8 cellular contexts compared by ENCODE assay signal in the genomic region with DNA sequence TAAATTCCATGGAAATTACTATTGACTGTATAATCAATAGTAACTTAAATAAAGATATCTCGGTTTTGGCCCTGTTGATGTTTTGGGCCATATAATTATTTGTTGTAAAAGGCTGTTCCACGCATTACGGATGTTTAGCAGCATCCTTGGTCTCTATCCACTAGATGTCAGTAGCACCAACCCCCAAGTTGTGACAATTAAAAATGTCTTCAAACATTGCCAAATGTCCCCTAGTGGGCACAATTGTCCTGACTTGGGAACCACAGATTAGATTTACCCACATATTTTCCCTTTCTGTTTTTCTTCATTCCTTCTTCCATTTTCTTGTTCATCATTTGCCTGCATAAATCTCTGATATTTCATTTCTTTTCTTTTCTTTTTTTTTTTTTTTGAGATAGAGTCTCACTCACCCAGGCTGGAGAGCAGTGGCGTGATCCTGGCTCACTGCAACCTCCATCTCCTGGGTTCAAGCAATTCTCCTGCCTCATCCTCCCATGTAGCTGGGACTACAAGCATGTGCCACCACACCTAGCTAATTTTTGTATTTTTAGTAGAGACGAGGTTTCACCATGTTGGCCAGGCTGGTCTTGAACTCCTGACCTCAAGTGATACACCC. TPM values are rescaled to one million over a fixed set of nuclear protein-coding genes. Genes with fewer than 3 reads are reported as not detected.
A peak's percentile ranks its signal among the peaks of the same experiment; 100 is the strongest.
DNase-seq lines count a peak whose midpoint lies in the region; ATAC-seq and TF ChIP-seq lines count a peak whose summit lies in the region.

No MANE protein-coding gene starts in this region.

- peaks cover 0 to 52% (median 0%) of the 10 kb centered on the region in 4 donors for H3K27me3 ChIP-seq in esophagus squamous epithelium

- peak; percentile 43 for DNase-seq in activated naive CD4-positive, alpha-beta T cell treated with anti-CD3 and anti-CD28 coated beads, Interleukin-2, amount 10 ng/mL, durations not matched to agents 7 days and 5 days
- no peak for DNase-seq in activated naive CD4-positive, alpha-beta T cell treated with anti-CD3 and anti-CD28 coated beads, Interleukin-2, amount 50 U/mL, for 16 hours
- DNase-seq in HT1080 (ENCODE audit: low read depth), result peak; percentile 56
- DNase-seq in RPMI8226, result peak; percentile 76
- peak; percentile 34 for DNase-seq in renal cortical epithelial cell (ENCODE audit: low read depth)
- DNase-seq in esophagus squamous epithelium (lab: John Stamatoyannopoulos, UW), result no peak

- no peaks in the 10 kb centered on the region for H3K36me3 Mint-ChIP-seq in activated naive CD4-positive, alpha-beta T cell treated with anti-CD3 and anti-CD28 coated beads, Interleukin-2, amount 10 ng/mL, durations not matched to agents 7 days and 5 days

- no peak overlapping the region for H3K4me3 ChIP-seq in esophagus squamous epithelium

- H3K9me3 ChIP-seq in esophagus squamous epithelium, result no peaks in the 10 kb centered on the region

- peak; percentile 46 for ATAC-seq in esophagus mucosa
- no peak for ATAC-seq in HG02885 (IDR thresholded peaks at IDR 0.05; ENCODE audit: poor library complexity, unreplicated experiment)

- no peaks in the 10 kb centered on the region for H3K4me1 ChIP-seq in esophagus squamous epithelium

- no peak for TF ChIP-seq POLR2A in esophagus squamous epithelium (IDR thresholded peaks at IDR 0.05)

- CTCF ChIA-PET in activated naive CD4-positive, alpha-beta T cell treated with anti-CD3 and anti-CD28 coated beads, Interleukin-2, amount 10 ng/mL, durations not matched to agents 7 days and 5 days (lab: Charles Lee), result interaction anchor here (4.9 kb wide), 1 partner anchor 178 kb away, joined by 44 read pairs; no protein-coding TSS in a partner anchor

- no peaks in the 10 kb centered on the region for H3K9me3 Mint-ChIP-seq in activated naive CD4-positive, alpha-beta T cell treated with anti-CD3 and anti-CD28 coated beads, Interleukin-2, amount 10 ng/mL, durations not matched to agents 7 days and 5 days

- H3K4me3 Mint-ChIP-seq in activated naive CD4-positive, alpha-beta T cell treated with anti-CD3 and anti-CD28 coated beads, Interleukin-2, amount 10 ng/mL, durations not matched to agents 7 days and 5 days, result no peak overlapping the region

- H3K4me1 Mint-ChIP-seq in activated naive CD4-positive, alpha-beta T cell treated with anti-CD3 and anti-CD28 coated beads, Interleukin-2, amount 10 ng/mL, durations not matched to agents 7 days and 5 days, result no peaks in the 10 kb centered on the region

- H3K27ac Mint-ChIP-seq in activated naive CD4-positive, alpha-beta T cell treated with anti-CD3 and anti-CD28 coated beads, Interleukin-2, amount 10 ng/mL, durations not matched to agents 7 days and 5 days, result no peak overlapping the region

- 56 to 69% methylated on average over 5 of the region's 5 CpGs for WGBS in esophagus squamous epithelium, 2 donors

- H3K27me3 Mint-ChIP-seq in activated naive CD4-positive, alpha-beta T cell treated with anti-CD3 and anti-CD28 coated beads, Interleukin-2, amount 10 ng/mL, durations not matched to agents 7 days and 5 days, result peaks cover 20% of the 10 kb centered on the region

- intact Hi-C loops in esophagus squamous epithelium (cut with DNase I), result no loop called here

- no peak overlapping the region for H3K27ac ChIP-seq in esophagus squamous epithelium

- peak in 3 of 6 experiments; percentile 24 to 59 (median 51) for TF ChIP-seq CTCF in esophagus squamous epithelium (IDR thresholded peaks at IDR 0.05)

- no peaks in the 10 kb centered on the region for H3K36me3 ChIP-seq in esophagus squamous epithelium

RNA-seq across cellular contexts. Expression of a gene that starts 13.6 kb away (rescaled TPM):
- not detected in 2 replicates for total RNA-seq in HT1080 (2014; rRNA removed; shearing (Covaris generic))
- not detected in 2 replicates for polyA plus RNA-seq in HT1080 (2015; cell fraction: cytosol; rRNA removed)
- polyA plus RNA-seq in HT1080 (2015; cell fraction: nucleus; rRNA removed), result not detected in 2 replicates
- not detected for total RNA-seq in esophagus mucosa
- not detected in 2 replicates for total RNA-seq in renal cortical epithelial cell
- not detected for total RNA-seq in esophagus squamous epithelium

RNA-seq across cellular contexts. Expression of a gene that starts 36.9 kb away (rescaled TPM):
- total RNA-seq in HT1080 (2014; rRNA removed; shearing (Covaris generic)), result not detected in 2 replicates
- polyA plus RNA-seq in HT1080 (2015; cell fraction: cytosol; rRNA removed), result not detected in 2 replicates
- not detected in 2 replicates for polyA plus RNA-seq in HT1080 (2015; cell fraction: nucleus; rRNA removed)
- total RNA-seq in esophagus mucosa (not detected), renal cortical epithelial cell (not detected in 2 replicates), esophagus squamous epithelium (not detected)

RNA-seq across cellular contexts. Expression of a gene that starts 38.4 kb away (rescaled TPM):
- total RNA-seq in HT1080 (2014; rRNA removed; shearing (Covaris generic)), result not detected in 2 replicates
- not detected in 2 replicates for polyA plus RNA-seq in HT1080 (2015; cell fraction: cytosol; rRNA removed)
- not detected in 2 replicates for polyA plus RNA-seq in HT1080 (2015; cell fraction: nucleus; rRNA removed)
- total RNA-seq in esophagus mucosa (not detected), renal cortical epithelial cell (not detected in 2 replicates), esophagus squamous epithelium (not detected)

RNA-seq across cellular contexts. Expression of a gene that starts 45.5 kb away (rescaled TPM):
- not detected in 2 replicates for total RNA-seq in HT1080 (2014; rRNA removed; shearing (Covaris generic))
- not detected in 2 replicates for polyA plus RNA-seq in HT1080 (2015; cell fraction: cytosol; rRNA removed)
- polyA plus RNA-seq in HT1080 (2015; cell fraction: nucleus; rRNA removed), result not detected in 2 replicates
- total RNA-seq in esophagus mucosa (not detected), renal cortical epithelial cell (not detected in 2 replicates), esophagus squamous epithelium (not detected)

RNA-seq across cellular contexts. Expression of a gene that starts 53.4 kb away (rescaled TPM):
- not detected in 2 replicates for total RNA-seq in HT1080 (2014; rRNA removed; shearing (Covaris generic))
- polyA plus RNA-seq in HT1080 (2015; cell fraction: cytosol; rRNA removed), result not detected in 2 replicates
- polyA plus RNA-seq in HT1080 (2015; cell fraction: nucleus; rRNA removed), result not detected in 2 replicates
- total RNA-seq in esophagus mucosa (not detected), renal cortical epithelial cell (not detected in 2 replicates), esophagus squamous epithelium (not detected)

Comparison
In these comparisons a context has a peak if more than half of its experiments do, and no peak if none do; other contexts are left out.
1. DNase-seq: peak in activated naive CD4-positive, alpha-beta T cell treated with anti-CD3 and anti-CD28 coated beads, Interleukin-2, amount 10 ng/mL, durations not matched to agents 7 days and 5 days (single experiment), HT1080 (single experiment), RPMI8226 (single experiment) and renal cortical epithelial cell (single experiment); none in activated naive CD4-positive, alpha-beta T cell treated with anti-CD3 and anti-CD28 coated beads, Interleukin-2, amount 50 U/mL, for 16 hours (single experiment) and esophagus squamous epithelium (single experiment).